ENCODE assay signal across 8 cellular contexts in genomic region chr7:42876182-42877068, GRCh38. TPM values are rescaled to one million over a fixed set of nuclear protein-coding genes. Genes with fewer than 3 reads are reported as not detected.
DNase-seq lines count a peak whose midpoint lies in the region; ATAC-seq and TF ChIP-seq lines count a peak whose summit lies in the region.

No MANE protein-coding gene starts in this region.

- no peak overlapping the region for H3K4me3 Mint-ChIP-seq in memory B cell

- H3K36me3 Mint-ChIP-seq in memory B cell: no peaks in the 10 kb centered on the region

- TF ChIP-seq CTCF in WI38 (IDR thresholded peaks at IDR 0.05; ENCODE audit: low read depth, low read length): peak; percentile 77
- TF ChIP-seq CTCF in dorsolateral prefrontal cortex (IDR thresholded peaks at IDR 0.05 in 54 of 56, conservative IDR thresholded peaks at IDR 0.05 in 2 of 56; ENCODE audit: low read depth in 1 of 56, partially characterized antibody in 56 of 56): peak; percentile 47 to 86 (median 78)
- peak in 5 of 7 experiments; percentile 60 to 81 (median 72) for TF ChIP-seq CTCF in stomach (IDR thresholded peaks at IDR 0.05)

- no peaks in the 10 kb centered on the region for H3K4me1 ChIP-seq in stomach

- no peak overlapping the region for H3K27ac ChIP-seq in dorsolateral prefrontal cortex
- no peak overlapping the region for H3K27ac ChIP-seq in stomach

- no peaks in the 10 kb centered on the region for H3K27me3 ChIP-seq in H7 (ENCODE audit: control insufficient read depth, insufficient read depth, low read length)
- no peaks in the 10 kb centered on the region for H3K27me3 ChIP-seq in dorsolateral prefrontal cortex
- H3K27me3 ChIP-seq in stomach: no peaks in the 10 kb centered on the region

- H3K4me1 Mint-ChIP-seq in memory B cell: no peaks in the 10 kb centered on the region

- TF ChIP-seq POLR2A in stomach (IDR thresholded peaks at IDR 0.05): no peak

- H3K36me3 ChIP-seq in H7 (replicated peaks; ENCODE audit: control insufficient read depth, insufficient read depth, low read length): no peaks in the 10 kb centered on the region
- H3K36me3 ChIP-seq in stomach: no peaks in the 10 kb centered on the region

- ATAC-seq in memory B cell (ENCODE audit: low read depth): peak; percentile 85

- intact Hi-C loops in dorsolateral prefrontal cortex (cut with DNase I) (no loop called here), stomach (cut with DNase I; ENCODE audit: low total_unique reads) (no loop called here)

- no peak for TF ChIP-seq EP300 in stomach (IDR thresholded peaks at IDR 0.05)

- H3K27ac Mint-ChIP-seq in memory B cell: no peak overlapping the region

- H3K9me3 ChIP-seq in stomach: no peaks in the 10 kb centered on the region

- 27 to 37% (median 32%) methylated on average over 5 of the region's 5 CpGs for WGBS in stomach, 5 donors

- peaks cover 2% of the 10 kb centered on the region for H3K27me3 Mint-ChIP-seq in memory B cell

- H3K4me3 ChIP-seq in H7 (ENCODE audit: insufficient read depth, low read depth, low read length): no peak overlapping the region
- H3K4me3 ChIP-seq in WI38 (ENCODE audit: low read depth, low read length): no peak overlapping the region
- H3K4me3 ChIP-seq in dorsolateral prefrontal cortex: no peak overlapping the region
- no peak overlapping the region for H3K4me3 ChIP-seq in stomach

- no peaks in the 10 kb centered on the region for H3K9me3 Mint-ChIP-seq in memory B cell

- DNase-seq in SIG-M5 treated with dmso at 0.1 percent for 504 hours (lab: John Stamatoyannopoulos, UW; ENCODE audit: unreplicated experiment): peak; percentile 65
- no peak for DNase-seq in SIG-M5 (lab: John Stamatoyannopoulos, UW)
- DNase-seq in H7: peak; percentile 70
- DNase-seq in M059J (ENCODE audit: low read depth): peak; percentile 72
- peak in 4 of 10 donors; percentile 11 to 71 (median 46) for DNase-seq in dorsolateral prefrontal cortex
- DNase-seq in memory B cell (ENCODE audit: low spot score in 2 of 2): peak; percentile 49 to 59
- peak; percentile 63 for DNase-seq in stomach

RNA-seq across cellular contexts. Expression of gene C7orf25, which starts 35.4 kb away (rescaled TPM):
- total RNA-seq in H7 (2014; rRNA removed; shearing (Covaris generic)): 3.0 and 5.4 TPM in 2 replicates
- 8.2 and 15.5 TPM in 2 replicates for total RNA-seq in M059J (2014; rRNA removed; shearing (Covaris generic))
- total RNA-seq in dorsolateral prefrontal cortex (10 to 100 TPM in 106 of 120 experiments, 1 to 10 TPM in 14; 6.9 to 25.1 (median 13.1) TPM), stomach (10 to 100 TPM in 1 of 5 donors, 1 to 10 TPM in 2, under 1 TPM in 1, not detected in 1; 0.58 to 31.7 (median 5.0) TPM)
- 1 to 10 TPM; 2.0 to 4.5 (median 2.3) TPM for polyA plus RNA-seq in stomach

RNA-seq across cellular contexts. Expression of gene PSMA2, which starts 55.5 kb away (rescaled TPM):
- 185 and 190 TPM in 2 replicates for total RNA-seq in H7 (2014; rRNA removed; shearing (Covaris generic))
- 306 and 309 TPM in 2 replicates for total RNA-seq in M059J (2014; rRNA removed; shearing (Covaris generic))
- total RNA-seq in dorsolateral prefrontal cortex (10 to 100 TPM; 17.0 to 46.6 (median 32.7) TPM), stomach (100 to 1,000 TPM in 2 of 5 donors, 10 to 100 TPM in 2, 1 to 10 TPM in 1; 9.4 to 278 (median 65.4) TPM)
- polyA plus RNA-seq in stomach: 100 to 1,000 TPM; 143 to 152 (median 145) TPM

RNA-seq across cellular contexts. Expression of gene MRPL32, which starts 55.8 kb away (rescaled TPM):
- 89.8 and 95.0 TPM in 2 replicates for total RNA-seq in H7 (2014; rRNA removed; shearing (Covaris generic))
- total RNA-seq in M059J (2014; rRNA removed; shearing (Covaris generic)): 76.2 and 89.5 TPM in 2 replicates
- total RNA-seq in dorsolateral prefrontal cortex: 10 to 100 TPM; 17.8 to 51.0 (median 35.6) TPM
- 100 to 1,000 TPM in 1 of 5 donors, 10 to 100 TPM in 4; 15.9 to 158 (median 58.6) TPM for total RNA-seq in stomach
- 10 to 100 TPM; 60.5 to 76.8 (median 76.8) TPM for polyA plus RNA-seq in stomach
